ENCODE assay signal across 26 cellular contexts in genomic region chr1:205434738-205435137, GRCh38. TPM values are rescaled to one million over a fixed set of nuclear protein-coding genes. Genes with fewer than 3 reads are reported as not detected.
A peak's percentile ranks its signal among the peaks of the same experiment; 100 is the strongest.
DNase-seq lines count a peak whose midpoint lies in the region; ATAC-seq and TF ChIP-seq lines count a peak whose summit lies in the region.
"Had no signal": no experiment of that assay in that cellular context is flagged by ENCODE, and none has a peak within 500 bp of the region (broad histone marks: within the 10 kb centered on the region; RNA-seq: fewer than 3 reads in every experiment).

No MANE protein-coding gene starts in this region.

- no peaks in the 10 kb centered on the region for H3K9me3 Mint-ChIP-seq in HFFc6
- H3K9me3 Mint-ChIP-seq: activated CD4-positive, alpha-beta T cell treated with anti-CD3 and anti-CD28 coated beads, Interleukin-2, amount 10 ng/mL, durations not matched to agents 7 days and 5 days; naive thymus-derived CD4-positive, alpha-beta T cell; type B pancreatic cell had no signal

- no peak overlapping the region for H3K4me3 Mint-ChIP-seq in HFFc6
- H3K4me3 Mint-ChIP-seq: activated CD4-positive, alpha-beta T cell treated with anti-CD3 and anti-CD28 coated beads, Interleukin-2, amount 10 ng/mL, durations not matched to agents 7 days and 5 days; naive thymus-derived CD4-positive, alpha-beta T cell; type B pancreatic cell had no signal

- DNase-seq in NCI-H345 (lab: John Stamatoyannopoulos, UW) (peak; percentile 10), NCI-H345 treated with DMSO at 0.1 percent for 48 hours (lab: John Stamatoyannopoulos, UW; ENCODE audit: unreplicated experiment) (no peak), NCI-H2107 treated with DMSO at 0.1 percent for 48 hours (lab: John Stamatoyannopoulos, UW; ENCODE audit: unreplicated experiment) (peak; percentile 89), foreskin fibroblast (no peak), pons (ENCODE audit: low spot score) (no peak), HFFc6 (no peak)
- DNase-seq: activated CD4-positive, alpha-beta T cell treated with anti-CD3 and anti-CD28 coated beads, Interleukin-2, amount 10 ng/mL, durations not matched to agents 7 days and 5 days; activated effector memory CD4-positive, alpha-beta T cell treated with Interleukin-2 at 50 U/mL for 16 hours; adrenal gland; erythroblast; gastrocnemius medialis; GF-D8; mammary epithelial cell; naive thymus-derived CD4-positive, alpha-beta T cell; NCI-H446; Right ventricle myocardium superior; stimulated activated CD4-positive, alpha-beta T cell treated with anti-CD3 and anti-CD28 coated beads, Interleukin-4, amount 100 ng/mL, for 1 hour; stomach; T-helper 1 cell had no signal

- H3K27me3 Mint-ChIP-seq in HFFc6 (ENCODE audit: insufficient read depth), result peaks cover 50% of the 10 kb centered on the region

- TF ChIP-seq CTCF in VCaP (conservative IDR thresholded peaks at IDR 0.05), result no peak
- TF ChIP-seq CTCF in foreskin fibroblast (IDR thresholded peaks at IDR 0.05; ENCODE audit: low read depth, low read length), result no peak
- TF ChIP-seq CTCF in HFFc6 (IDR thresholded peaks at IDR 0.05), result no peak

- peak overlapping the region; percentile 62 for H3K27ac ChIP-seq in VCaP
- H3K27ac ChIP-seq: adrenal gland, BLaER1, cardiac muscle cell, gastrocnemius medialis, stomach had no signal

- no peaks in the 10 kb centered on the region for H3K36me3 Mint-ChIP-seq in HFFc6 (ENCODE audit: low read depth)
- H3K36me3 Mint-ChIP-seq: naive thymus-derived CD4-positive, alpha-beta T cell; type B pancreatic cell had no signal

- no peak for ATAC-seq in GM18861 (IDR thresholded peaks at IDR 0.05; ENCODE audit: unreplicated experiment)
- ATAC-seq: gastrocnemius medialis; naive thymus-derived CD4-positive, alpha-beta T cell had no signal

- H3K4me3 ChIP-seq in foreskin fibroblast (ENCODE audit: low read depth in 1 of 2, low read length in 2 of 2), result no peak overlapping the region
- H3K4me3 ChIP-seq: adrenal gland, BLaER1, cardiac muscle cell, gastrocnemius medialis, HAP-1, stomach had no signal

- H3K4me1 Mint-ChIP-seq in HFFc6 (ENCODE audit: low read depth), result no peaks in the 10 kb centered on the region

- no peak overlapping the region for H3K27ac Mint-ChIP-seq in HFFc6
- H3K27ac Mint-ChIP-seq: activated CD4-positive, alpha-beta T cell treated with anti-CD3 and anti-CD28 coated beads, Interleukin-2, amount 10 ng/mL, durations not matched to agents 7 days and 5 days; naive thymus-derived CD4-positive, alpha-beta T cell; type B pancreatic cell had no signal

RNA-seq across cellular contexts. Expression of gene LEMD1, which starts 12.9 kb away (rescaled TPM):
- not detected for total RNA-seq in HFFc6 (2021; fragmentation: NEBNext Ultra II Directional; extraction: Animal tissue kit (Norgen Biotek cat#: 25700))
- total RNA-seq: adrenal gland, cardiac muscle cell, gastrocnemius medialis, Right ventricle myocardium superior, skeletal muscle tissue, stomach had no signal

RNA-seq across cellular contexts. Expression of gene BLACAT1, which starts 21.1 kb away (rescaled TPM):
- total RNA-seq in HFFc6 (2021; fragmentation: NEBNext Ultra II Directional; extraction: Animal tissue kit (Norgen Biotek cat#: 25700)), result not detected
- total RNA-seq: adrenal gland, gastrocnemius medialis, Right ventricle myocardium superior, skeletal muscle tissue had no signal

Comparison
In these comparisons a context has a peak if more than half of its experiments do, and no peak if none do; other contexts are left out.
1. DNase-seq: peak in NCI-H345 (single experiment) and NCI-H2107 treated with DMSO at 0.1 percent for 48 hours (single experiment); none in NCI-H345 treated with DMSO at 0.1 percent for 48 hours (single experiment), foreskin fibroblast (0 of 2), pons (single experiment) and HFFc6 (single experiment).